32 cellular contexts compared by ENCODE assay signal in genomic region chr20:17694767-17695166, GRCh38. TPM values are rescaled to one million over a fixed set of nuclear protein-coding genes. Genes with fewer than 3 reads are reported as not detected.
"Had no signal": no experiment of that assay in that cellular context is flagged by ENCODE, and none has a peak within 500 bp of the region (broad histone marks: within the 10 kb centered on the region; RNA-seq: fewer than 3 reads in every experiment).

No MANE protein-coding gene starts in this region.

- ATAC-seq: heart right ventricle; left cardiac atrium; left lung; lower lobe of right lung; natural killer cell; psoas muscle; sciatic nerve; stimulated activated effector memory CD8-positive, alpha-beta T cell treated with anti-CD3 and anti-CD28 coated beads, Interleukin-12 subunit alpha, Interleukin-12 subunit beta, amount 100 ng/mL, for 72 hours; upper lobe of right lung had no signal

- H3K4me3 ChIP-seq: heart right ventricle, left lung, lower lobe of right lung, neural progenitor cell, psoas muscle, spleen, suprapubic skin, thoracic aorta, tibial artery, upper lobe of right lung had no signal

- H3K4me1 ChIP-seq: heart right ventricle, left lung, lower lobe of right lung, parathyroid adenoma, psoas muscle, spleen, upper lobe of right lung had no signal

- H3K79me2 ChIP-seq: parathyroid adenoma had no signal

- H2AFZ ChIP-seq: neural progenitor cell, parathyroid adenoma had no signal

- H3K4me2 ChIP-seq: neural progenitor cell had no signal

- H3K36me3 ChIP-seq: heart right ventricle, left lung, lower lobe of right lung, neural progenitor cell, neutrophil, spleen, suprapubic skin, thoracic aorta, tibial artery, upper lobe of right lung had no signal

- DNase-seq: heart right ventricle; hippocampal formation; kidney glomerular epithelial cell; left cardiac atrium; left lung; lower lobe of right lung; mesenchymal stem cell; naive B cell; natural killer cell; nephron progenitor cell; occipital lobe; psoas muscle; small intestine; spleen; stimulated activated CD4-positive, alpha-beta T cell treated with anti-CD3 and anti-CD28 coated beads, Interleukin-4, amount 100 ng/mL, for 24 hours; stimulated activated naive CD4-positive, alpha-beta T cell; trophoblast cell; upper lobe of right lung had no signal

- H3K9me3 ChIP-seq: left lung, lower lobe of right lung, neutrophil, psoas muscle, suprapubic skin, thoracic aorta, tibial artery, upper lobe of right lung had no signal

- H3K27me3 ChIP-seq: left lung, neural progenitor cell, suprapubic skin, tibial artery, upper lobe of right lung had no signal

- H3K27ac ChIP-seq: heart right ventricle, left lung, lower lobe of right lung, neural progenitor cell, neutrophil, parathyroid adenoma, psoas muscle, spleen, thoracic aorta, tibial artery, upper lobe of right lung had no signal

RNA-seq across cellular contexts. Expression of gene BANF2, which starts 5.0 kb away (rescaled TPM):
- total RNA-seq: heart right ventricle, left cardiac atrium, left lung, liver, lower lobe of right lung, mammary epithelial cell, natural killer cell, occipital lobe, osteocyte, posterior vena cava, psoas muscle, sciatic nerve, spleen, subcutaneous adipose tissue, suprapubic skin, thoracic aorta, upper lobe of right lung had no signal
- polyA plus RNA-seq: heart right ventricle, keratinocyte, liver, mammary epithelial cell, psoas muscle, small intestine, spleen had no signal
